Comparison of ENCODE assay signal across 1 cellular context in genomic region chr11:3046641-3047040, GRCh38.
TF ChIP-seq lines count a peak whose summit lies in the region.

No MANE protein-coding gene starts in this region.

TF ChIP-seq in WTC11, 78 proteins besides CTCF, POLR2A, EP300 and RAD21 (continued from another document):
- TF ChIP-seq ZNF532 (CRISPR knock-in tag; IDR thresholded peaks at IDR 0.05; ENCODE audit: borderline replicate concordance), result no peak
- no peak for TF ChIP-seq ESRRA (CRISPR knock-in tag; IDR thresholded peaks at IDR 0.05; ENCODE audit: borderline replicate concordance)
- no peak for TF ChIP-seq SMAD3 (CRISPR knock-in tag; IDR thresholded peaks at IDR 0.05; ENCODE audit: borderline replicate concordance)
- no peak for TF ChIP-seq ZNF121 (CRISPR knock-in tag; IDR thresholded peaks at IDR 0.05)
TF ChIP-seq in WTC11: peak in this region for 0.
